ENCODE assay signal across 9 cellular contexts in genomic region chr22:46537221-46537945, GRCh38. TPM values are rescaled to one million over a fixed set of nuclear protein-coding genes. Genes with fewer than 3 reads are reported as not detected.
DNase-seq lines count a peak whose midpoint lies in the region; ATAC-seq lines count a peak whose summit lies in the region.
"Had no signal": no experiment of that assay in that cellular context is flagged by ENCODE, and none has a peak within 500 bp of the region (broad histone marks: within the 10 kb centered on the region; RNA-seq: fewer than 3 reads in every experiment).

A gene with protein sequence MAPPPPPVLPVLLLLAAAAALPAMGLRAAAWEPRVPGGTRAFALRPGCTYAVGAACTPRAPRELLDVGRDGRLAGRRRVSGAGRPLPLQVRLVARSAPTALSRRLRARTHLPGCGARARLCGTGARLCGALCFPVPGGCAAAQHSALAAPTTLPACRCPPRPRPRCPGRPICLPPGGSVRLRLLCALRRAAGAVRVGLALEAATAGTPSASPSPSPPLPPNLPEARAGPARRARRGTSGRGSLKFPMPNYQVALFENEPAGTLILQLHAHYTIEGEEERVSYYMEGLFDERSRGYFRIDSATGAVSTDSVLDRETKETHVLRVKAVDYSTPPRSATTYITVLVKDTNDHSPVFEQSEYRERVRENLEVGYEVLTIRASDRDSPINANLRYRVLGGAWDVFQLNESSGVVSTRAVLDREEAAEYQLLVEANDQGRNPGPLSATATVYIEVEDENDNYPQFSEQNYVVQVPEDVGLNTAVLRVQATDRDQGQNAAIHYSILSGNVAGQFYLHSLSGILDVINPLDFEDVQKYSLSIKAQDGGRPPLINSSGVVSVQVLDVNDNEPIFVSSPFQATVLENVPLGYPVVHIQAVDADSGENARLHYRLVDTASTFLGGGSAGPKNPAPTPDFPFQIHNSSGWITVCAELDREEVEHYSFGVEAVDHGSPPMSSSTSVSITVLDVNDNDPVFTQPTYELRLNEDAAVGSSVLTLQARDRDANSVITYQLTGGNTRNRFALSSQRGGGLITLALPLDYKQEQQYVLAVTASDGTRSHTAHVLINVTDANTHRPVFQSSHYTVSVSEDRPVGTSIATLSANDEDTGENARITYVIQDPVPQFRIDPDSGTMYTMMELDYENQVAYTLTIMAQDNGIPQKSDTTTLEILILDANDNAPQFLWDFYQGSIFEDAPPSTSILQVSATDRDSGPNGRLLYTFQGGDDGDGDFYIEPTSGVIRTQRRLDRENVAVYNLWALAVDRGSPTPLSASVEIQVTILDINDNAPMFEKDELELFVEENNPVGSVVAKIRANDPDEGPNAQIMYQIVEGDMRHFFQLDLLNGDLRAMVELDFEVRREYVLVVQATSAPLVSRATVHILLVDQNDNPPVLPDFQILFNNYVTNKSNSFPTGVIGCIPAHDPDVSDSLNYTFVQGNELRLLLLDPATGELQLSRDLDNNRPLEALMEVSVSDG (N-terminal part only) (minus strand): TSS chr22:46537620. CDS start chr22:46537170, 450 bp downstream.

- peaks cover 13% of the 10 kb centered on the region for H3K27me3 Mint-ChIP-seq in memory B cell

- ATAC-seq in memory B cell (ENCODE audit: low read depth) = peak; percentile 34
- no peak for ATAC-seq in GM21423 (IDR thresholded peaks at IDR 0.05; ENCODE audit: unreplicated experiment)

- no peaks in the 10 kb centered on the region for H3K36me3 Mint-ChIP-seq in memory B cell

- H3K4me3 Mint-ChIP-seq in memory B cell = peak within 1 kb of the TSS; percentile 22

- peak; percentile 41 for DNase-seq in NCI-H345 (lab: John Stamatoyannopoulos, UW)
- no peak for DNase-seq in NCI-H345 treated with DMSO at 0.1 percent for 48 hours (lab: John Stamatoyannopoulos, UW; ENCODE audit: unreplicated experiment)
- peak; percentile 38 for DNase-seq in NCI-H748 treated with DMSO at 0.1 percent for 48 hours (lab: John Stamatoyannopoulos, UW)
- peak in 1 of 2 donors; percentile 65 for DNase-seq in dermis microvascular lymphatic vessel endothelial cell (ENCODE audit: low read depth in 2 of 2)
- peak in 1 of 2 donors; percentile 44 for DNase-seq in memory B cell (ENCODE audit: low spot score in 2 of 2)
- no peak for DNase-seq in caudate nucleus (lab: John Stamatoyannopoulos, UW)
- DNase-seq in NCI-H1694 treated with DMSO at 0.1 percent for 48 hours (lab: John Stamatoyannopoulos, UW) = no peak
- DNase-seq: DND-41 had no signal

- H3K27ac ChIP-seq in caudate nucleus (ENCODE audit: low read depth, low read length) = no peak within 1 kb of the TSS

- no peak within 1 kb of the TSS for H3K27ac Mint-ChIP-seq in memory B cell

- H3K9me3 Mint-ChIP-seq in memory B cell = no peaks in the 10 kb centered on the region

- peaks cover 8% of the 10 kb centered on the region for H3K4me1 Mint-ChIP-seq in memory B cell

RNA-seq across cellular contexts. Expression of the gene that starts here (rescaled TPM):
- total RNA-seq in dermis microvascular lymphatic vessel endothelial cell = 18.6 and 52.2 TPM in 2 replicates

Comparison
In these comparisons a context has a peak if more than half of its experiments do, and no peak if none do; other contexts are left out.
1. DNase-seq: peak in NCI-H345 (single experiment) and NCI-H748 treated with DMSO at 0.1 percent for 48 hours (single experiment); none in NCI-H345 treated with DMSO at 0.1 percent for 48 hours (single experiment), caudate nucleus (0 of 61) and NCI-H1694 treated with DMSO at 0.1 percent for 48 hours (single experiment).